ENCODE assay signal across 23 cellular contexts in the genomic region with DNA sequence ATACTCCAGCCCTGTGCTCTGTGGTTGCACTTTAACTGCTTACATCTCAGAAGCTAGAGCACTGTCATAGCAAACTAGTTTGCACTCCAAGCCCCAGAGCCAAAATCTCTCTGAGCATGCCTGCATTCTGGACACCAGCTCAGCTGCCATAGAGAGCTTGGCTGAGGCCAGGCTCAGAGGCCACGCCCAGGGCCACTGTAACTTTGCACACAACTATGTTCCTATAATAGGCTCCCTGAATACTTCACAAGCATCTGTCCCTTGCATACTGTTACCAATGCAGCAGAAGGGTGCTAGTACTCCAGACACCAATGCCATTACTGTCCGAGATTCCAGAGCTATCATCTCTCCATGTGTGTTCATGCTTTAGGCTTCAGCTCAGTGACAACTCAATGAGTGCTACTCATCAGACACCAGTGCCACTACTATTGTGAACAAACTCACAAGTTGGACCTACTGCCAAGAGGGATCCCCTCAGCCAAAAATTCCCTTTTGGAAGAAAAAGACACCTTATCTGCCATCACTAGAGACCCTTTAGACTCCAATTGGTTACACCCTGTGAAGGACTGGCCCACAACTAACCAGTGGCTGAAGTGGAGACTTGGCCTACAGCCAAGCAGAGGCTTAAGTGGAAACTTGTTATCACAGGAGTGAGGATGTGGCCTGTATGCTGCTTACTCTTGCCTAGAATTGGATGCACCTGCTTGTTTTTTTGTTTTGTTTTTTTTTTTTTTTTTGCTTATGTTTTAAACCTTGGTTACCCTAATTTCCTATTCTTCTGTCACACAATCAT.
A peak's percentile ranks its signal among the peaks of the same experiment; 100 is the strongest.
DNase-seq lines count a peak whose midpoint lies in the region; ATAC-seq, FAIRE-seq and TF ChIP-seq lines count a peak whose summit lies in the region.
"Had no signal": no experiment of that assay in that cellular context is flagged by ENCODE, and none has a peak within 500 bp of the region (broad histone marks: within the 10 kb centered on the region; RNA-seq: fewer than 3 reads in every experiment).

No MANE protein-coding gene starts in this region.

- H3K27ac Mint-ChIP-seq in CD8-positive, alpha-beta memory T cell = no peak overlapping the region
- H3K27ac Mint-ChIP-seq: activated CD4-positive, alpha-beta memory T cell treated with anti-CD3 and anti-CD28 coated beads, Interleukin-2, amount 10 ng/mL, durations not matched to agents 7 days and 5 days; CD4-positive, alpha-beta memory T cell; immature natural killer cell; stimulated activated naive CD8-positive, alpha-beta T cell treated with anti-CD3 and anti-CD28 coated beads, Interleukin-15, Interleukin-2, amounts not matched to agents 100 ng/mL and 50 ng/mL, for 24 hours; T-helper 1 cell treated with Interleukin-12 subunit alpha and Interleukin-12 subunit beta and Interleukin-4 antibody, amounts not matched to agents 30 μg/mL and 1 μg/mL, for 36 hours had no signal

- POLR2A ChIA-PET in CD8-positive, alpha-beta memory T cell (lab: Charles Lee) = no interaction called here

- H3K36me3 Mint-ChIP-seq in CD8-positive, alpha-beta memory T cell = no peaks in the 10 kb centered on the region
- H3K36me3 Mint-ChIP-seq: CD4-positive, alpha-beta memory T cell had no signal

- no peak for ATAC-seq in GM19035 (IDR thresholded peaks at IDR 0.05; ENCODE audit: unreplicated experiment)
- ATAC-seq: HCT116 had no signal

- H3K4me1 ChIP-seq in CD8-positive, alpha-beta memory T cell (ENCODE audit: insufficient read depth, low read length) = no peaks in the 10 kb centered on the region
- H3K4me1 ChIP-seq: transverse colon had no signal

- H3K36me3 ChIP-seq in CD8-positive, alpha-beta memory T cell (ENCODE audit: insufficient read depth, low read length) = no peaks in the 10 kb centered on the region
- H3K36me3 ChIP-seq: transverse colon had no signal

- no peak overlapping the region for H3K4me3 Mint-ChIP-seq in CD8-positive, alpha-beta memory T cell
- H3K4me3 Mint-ChIP-seq: activated CD4-positive, alpha-beta memory T cell treated with anti-CD3 and anti-CD28 coated beads, Interleukin-2, amount 10 ng/mL, durations not matched to agents 7 days and 5 days; CD4-positive, alpha-beta memory T cell; immature natural killer cell; stimulated activated naive CD8-positive, alpha-beta T cell treated with anti-CD3 and anti-CD28 coated beads, Interleukin-15, Interleukin-2, amounts not matched to agents 100 ng/mL and 50 ng/mL, for 24 hours; T-helper 1 cell treated with Interleukin-12 subunit alpha and Interleukin-12 subunit beta and Interleukin-4 antibody, amounts not matched to agents 30 μg/mL and 1 μg/mL, for 36 hours had no signal

- CTCF ChIA-PET in CD8-positive, alpha-beta memory T cell (lab: Charles Lee) = no interaction called here

- no peaks in the 10 kb centered on the region for H3K9me3 ChIP-seq in CD8-positive, alpha-beta memory T cell (ENCODE audit: low read length)
- H3K9me3 ChIP-seq: transverse colon had no signal

- H3K27me3 Mint-ChIP-seq in CD8-positive, alpha-beta memory T cell = no peaks in the 10 kb centered on the region
- H3K27me3 Mint-ChIP-seq: activated CD4-positive, alpha-beta memory T cell treated with anti-CD3 and anti-CD28 coated beads, Interleukin-2, amount 10 ng/mL, durations not matched to agents 7 days and 5 days; CD4-positive, alpha-beta memory T cell; stimulated activated naive CD8-positive, alpha-beta T cell treated with anti-CD3 and anti-CD28 coated beads, Interleukin-15, Interleukin-2, amounts not matched to agents 100 ng/mL and 50 ng/mL, for 24 hours had no signal

- TF ChIP-seq POLR2A in GM12891 (IDR thresholded peaks at IDR 0.05; ENCODE audit: low read depth, low read length) = no peak

- DNase-seq in DMS79 treated with DMSO at 0.1 percent for 48 hours (lab: John Stamatoyannopoulos, UW) (peak; percentile 87), NCI-H2029 treated with DMSO at 0.1 percent for 48 hours (lab: John Stamatoyannopoulos, UW) (peak; percentile 86), OCI-M1 (lab: John Stamatoyannopoulos, UW) (peak; percentile 67), myocyte (ENCODE audit: low read depth) (peak; percentile 78), GM12891 (ENCODE audit: insufficient read length, low spot score) (no peak)
- no peak for DNase-seq in CD8-positive, alpha-beta memory T cell
- DNase-seq: activated CD4-positive, alpha-beta memory T cell treated with anti-CD3 and anti-CD28 coated beads, Interleukin-2, amount 10 ng/mL, durations not matched to agents 7 days and 5 days; activated naive CD4-positive, alpha-beta T cell; activated T-cell treated with anti-CD3 and anti-CD28 coated beads for 4 hours; amniotic stem cell; CD4-positive, alpha-beta memory T cell; central memory CD4-positive, alpha-beta T cell; EL; immature natural killer cell; NCI-H1436 treated with DMSO at 0.1 percent for 48 hours; NCI-H524 treated with DMSO at 0.1 percent for 48 hours; stimulated activated CD4-positive, alpha-beta T cell treated with anti-CD3 and anti-CD28 coated beads, Interleukin-4, amount 100 ng/mL, for 1 hour; transverse colon had no signal

- H3K9me3 Mint-ChIP-seq in CD8-positive, alpha-beta memory T cell = peaks cover 3 to 25% (median 6%) of the 10 kb centered on the region in 5 donors
- H3K9me3 Mint-ChIP-seq: stimulated activated naive CD8-positive, alpha-beta T cell treated with anti-CD3 and anti-CD28 coated beads, Interleukin-15, Interleukin-2, amounts not matched to agents 100 ng/mL and 50 ng/mL, for 24 hours; T-helper 1 cell treated with Interleukin-12 subunit alpha and Interleukin-12 subunit beta and Interleukin-4 antibody, amounts not matched to agents 30 μg/mL and 1 μg/mL, for 36 hours had no signal

- H3K27me3 ChIP-seq in CD8-positive, alpha-beta memory T cell (ENCODE audit: insufficient read depth, low read length, poor library complexity, severe bottlenecking) = no peaks in the 10 kb centered on the region
- H3K27me3 ChIP-seq: transverse colon had no signal

- no peak overlapping the region for H3K4me3 ChIP-seq in CD8-positive, alpha-beta memory T cell (ENCODE audit: low read length)
- H3K4me3 ChIP-seq: transverse colon had no signal

- no peak for FAIRE-seq in GM12891 (lab: Jason Lieb, UNC)

- H3K4me1 Mint-ChIP-seq in CD8-positive, alpha-beta memory T cell = no peaks in the 10 kb centered on the region
- H3K4me1 Mint-ChIP-seq: activated CD4-positive, alpha-beta memory T cell treated with anti-CD3 and anti-CD28 coated beads, Interleukin-2, amount 10 ng/mL, durations not matched to agents 7 days and 5 days; CD4-positive, alpha-beta memory T cell; immature natural killer cell had no signal

- H3K27ac ChIP-seq in CD8-positive, alpha-beta memory T cell (ENCODE audit: low read depth, low read length) = no peak overlapping the region
- H3K27ac ChIP-seq: transverse colon, VCaP had no signal

TF ChIP-seq in GM12891, 5 proteins besides CTCF, POLR2A, EP300 and RAD21:
- TF ChIP-seq TAF1 (IDR thresholded peaks at IDR 0.05; ENCODE audit: low read depth, low read length) (no peak), POU2F2 (IDR thresholded peaks at IDR 0.05; ENCODE audit: low read depth, low read length) (no peak), POLR2AphosphoS5 (IDR thresholded peaks at IDR 0.05; ENCODE audit: low read depth, low read length) (no peak), PAX5 (IDR thresholded peaks at IDR 0.05; ENCODE audit: insufficient read depth, low read length, severe bottlenecking) (no peak), SPI1 (IDR thresholded peaks at IDR 0.05; ENCODE audit: low read depth, low read length) (no peak)

Comparison
In these comparisons a context has a peak if more than half of its experiments do, and no peak if none do; other contexts are left out.
1. DNase-seq: peak in DMS79 treated with DMSO at 0.1 percent for 48 hours (single experiment), NCI-H2029 treated with DMSO at 0.1 percent for 48 hours (single experiment), OCI-M1 (single experiment) and myocyte (single experiment); none in GM12891 (single experiment) and CD8-positive, alpha-beta memory T cell (0 of 5).